In the genomic region with DNA sequence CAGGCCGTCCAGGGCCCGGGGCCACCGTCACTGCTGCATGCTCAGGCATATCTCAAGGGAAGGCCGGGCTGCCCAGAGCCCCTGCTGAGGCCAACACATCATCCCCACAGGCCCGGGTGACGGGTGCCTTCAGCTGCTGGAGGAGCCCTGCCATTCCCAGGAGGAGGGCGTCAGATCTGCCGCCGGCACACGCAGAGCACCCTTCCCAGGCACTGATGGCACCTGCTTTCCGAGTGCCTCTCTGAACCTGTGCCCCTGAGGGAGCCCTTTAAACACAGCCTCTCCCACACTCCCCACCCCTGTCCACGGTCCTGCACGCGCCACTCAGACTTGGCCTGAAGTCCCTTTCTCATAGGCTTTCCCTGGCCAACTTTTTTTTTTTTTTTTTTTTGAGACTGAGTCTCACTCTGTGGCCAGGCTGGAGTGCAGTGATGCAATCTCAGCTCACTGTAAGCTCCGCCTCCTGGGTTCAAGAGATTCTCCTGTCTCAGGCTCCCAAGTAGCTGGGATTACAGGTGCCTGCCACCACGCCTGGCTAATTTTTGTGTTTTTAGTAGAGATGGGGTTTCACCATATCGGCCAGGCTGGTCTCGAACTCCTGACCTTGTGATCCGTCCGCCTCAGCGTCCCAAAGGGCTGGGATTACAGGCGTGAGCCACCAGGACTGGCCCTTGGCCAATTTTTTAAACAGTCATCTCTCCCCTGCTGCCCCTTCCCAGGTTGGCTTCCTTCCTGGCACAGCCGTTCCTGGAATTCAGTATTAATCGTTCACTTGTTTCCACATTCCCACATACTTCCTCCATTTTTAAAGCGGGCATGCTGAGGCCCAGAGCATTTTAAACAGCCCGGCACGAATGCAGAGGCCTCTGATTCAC, we compare ENCODE assay signal across 1 cellular context.
TF ChIP-seq lines count a peak whose summit lies in the region.

No MANE protein-coding gene starts in this region.

TF ChIP-seq in GM23338, 12 proteins besides CTCF, POLR2A, EP300 and RAD21 (continued from another document):
- TF ChIP-seq, protein P1, sequence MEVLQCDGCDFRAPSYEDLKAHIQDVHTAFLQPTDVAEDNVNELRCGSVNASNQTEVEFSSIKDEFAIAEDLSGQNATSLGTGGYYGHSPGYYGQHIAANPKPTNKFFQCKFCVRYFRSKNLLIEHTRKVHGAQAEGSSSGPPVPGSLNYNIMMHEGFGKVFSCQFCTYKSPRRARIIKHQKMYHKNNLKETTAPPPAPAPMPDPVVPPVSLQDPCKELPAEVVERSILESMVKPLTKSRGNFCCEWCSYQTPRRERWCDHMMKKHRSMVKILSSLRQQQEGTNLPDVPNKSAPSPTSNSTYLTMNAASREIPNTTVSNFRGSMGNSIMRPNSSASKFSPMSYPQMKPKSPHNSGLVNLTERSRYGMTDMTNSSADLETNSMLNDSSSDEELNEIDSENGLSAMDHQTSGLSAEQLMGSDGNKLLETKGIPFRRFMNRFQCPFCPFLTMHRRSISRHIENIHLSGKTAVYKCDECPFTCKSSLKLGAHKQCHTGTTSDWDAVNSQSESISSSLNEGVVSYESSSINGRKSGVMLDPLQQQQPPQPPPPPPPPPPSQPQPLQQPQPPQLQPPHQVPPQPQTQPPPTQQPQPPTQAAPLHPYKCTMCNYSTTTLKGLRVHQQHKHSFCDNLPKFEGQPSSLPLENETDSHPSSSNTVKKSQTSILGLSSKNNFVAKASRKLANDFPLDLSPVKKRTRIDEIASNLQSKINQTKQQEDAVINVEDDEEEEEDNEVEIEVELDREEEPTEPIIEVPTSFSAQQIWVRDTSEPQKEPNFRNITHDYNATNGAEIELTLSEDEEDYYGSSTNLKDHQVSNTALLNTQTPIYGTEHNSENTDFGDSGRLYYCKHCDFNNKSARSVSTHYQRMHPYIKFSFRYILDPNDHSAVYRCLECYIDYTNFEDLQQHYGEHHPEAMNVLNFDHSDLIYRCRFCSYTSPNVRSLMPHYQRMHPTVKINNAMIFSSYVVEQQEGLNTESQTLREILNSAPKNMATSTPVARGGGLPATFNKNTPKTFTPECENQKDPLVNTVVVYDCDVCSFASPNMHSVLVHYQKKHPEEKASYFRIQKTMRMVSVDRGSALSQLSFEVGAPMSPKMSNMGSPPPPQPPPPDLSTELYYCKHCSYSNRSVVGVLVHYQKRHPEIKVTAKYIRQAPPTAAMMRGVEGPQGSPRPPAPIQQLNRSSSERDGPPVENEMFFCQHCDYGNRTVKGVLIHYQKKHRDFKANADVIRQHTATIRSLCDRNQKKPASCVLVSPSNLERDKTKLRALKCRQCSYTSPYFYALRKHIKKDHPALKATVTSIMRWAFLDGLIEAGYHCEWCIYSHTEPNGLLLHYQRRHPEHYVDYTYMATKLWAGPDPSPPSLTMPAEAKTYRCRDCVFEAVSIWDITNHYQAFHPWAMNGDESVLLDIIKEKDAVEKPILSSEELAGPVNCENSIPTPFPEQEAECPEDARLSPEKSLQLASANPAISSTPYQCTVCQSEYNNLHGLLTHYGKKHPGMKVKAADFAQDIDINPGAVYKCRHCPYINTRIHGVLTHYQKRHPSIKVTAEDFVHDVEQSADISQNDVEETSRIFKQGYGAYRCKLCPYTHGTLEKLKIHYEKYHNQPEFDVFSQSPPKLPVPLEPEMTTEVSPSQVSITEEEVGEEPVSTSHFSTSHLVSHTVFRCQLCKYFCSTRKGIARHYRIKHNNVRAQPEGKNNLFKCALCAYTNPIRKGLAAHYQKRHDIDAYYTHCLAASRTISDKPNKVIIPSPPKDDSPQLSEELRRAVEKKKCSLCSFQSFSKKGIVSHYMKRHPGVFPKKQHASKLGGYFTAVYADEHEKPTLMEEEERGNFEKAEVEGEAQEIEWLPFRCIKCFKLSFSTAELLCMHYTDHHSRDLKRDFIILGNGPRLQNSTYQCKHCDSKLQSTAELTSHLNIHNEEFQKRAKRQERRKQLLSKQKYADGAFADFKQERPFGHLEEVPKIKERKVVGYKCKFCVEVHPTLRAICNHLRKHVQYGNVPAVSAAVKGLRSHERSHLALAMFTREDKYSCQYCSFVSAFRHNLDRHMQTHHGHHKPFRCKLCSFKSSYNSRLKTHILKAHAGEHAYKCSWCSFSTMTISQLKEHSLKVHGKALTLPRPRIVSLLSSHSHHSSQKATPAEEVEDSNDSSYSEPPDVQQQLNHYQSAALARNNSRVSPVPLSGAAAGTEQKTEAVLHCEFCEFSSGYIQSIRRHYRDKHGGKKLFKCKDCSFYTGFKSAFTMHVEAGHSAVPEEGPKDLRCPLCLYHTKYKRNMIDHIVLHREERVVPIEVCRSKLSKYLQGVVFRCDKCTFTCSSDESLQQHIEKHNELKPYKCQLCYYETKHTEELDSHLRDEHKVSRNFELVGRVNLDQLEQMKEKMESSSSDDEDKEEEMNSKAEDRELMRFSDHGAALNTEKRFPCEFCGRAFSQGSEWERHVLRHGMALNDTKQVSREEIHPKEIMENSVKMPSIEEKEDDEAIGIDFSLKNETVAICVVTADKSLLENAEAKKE (CRISPR knock-in tag; IDR thresholded peaks at IDR 0.05): no peak
- TF ChIP-seq NANOG (IDR thresholded peaks at IDR 0.05; ENCODE audit: borderline replicate concordance) (no peak), ZNF331 (CRISPR knock-in tag; IDR thresholded peaks at IDR 0.05; ENCODE audit: low read depth) (no peak), STAT1 (IDR thresholded peaks at IDR 0.05; ENCODE audit: unreplicated experiment) (no peak), CREB1 (CRISPR knock-in tag; IDR thresholded peaks at IDR 0.05; ENCODE audit: low read depth) (no peak)
